Comparison of ENCODE assay signal across 22 cellular contexts in genomic region chr14:80606347-80606772, GRCh38.
DNase-seq lines count a peak whose midpoint lies in the region; ATAC-seq and TF ChIP-seq lines count a peak whose summit lies in the region.
"Had no signal": no experiment of that assay in that cellular context is flagged by ENCODE, and none has a peak within 500 bp of the region (broad histone marks: within the 10 kb centered on the region; RNA-seq: fewer than 3 reads in every experiment).

No MANE protein-coding gene starts in this region.

- DNase-seq in LNCaP clone FGC (ENCODE audit: low read depth) = peak; percentile 68
- DNase-seq in heart left ventricle = no peak
- DNase-seq in sciatic nerve (ENCODE audit: low spot score) = no peak
- DNase-seq in glutamatergic neuron = no peak
- DNase-seq in Karpas-422 = no peak
- no peak for DNase-seq in testis
- DNase-seq: activated CD4-positive, alpha-beta T cell treated with anti-CD3 and anti-CD28 coated beads for 36 hours; activated CD8-positive, alpha-beta memory T cell treated with anti-CD3 and anti-CD28 coated beads, Interleukin-2, amount 10 ng/mL, durations not matched to agents 7 days and 5 days; activated naive CD4-positive, alpha-beta T cell treated with anti-CD3 and anti-CD28 coated beads, Interleukin-2, amount 10 ng/mL, durations not matched to agents 7 days and 5 days; anterior cingulate cortex; CD4-positive, CD25-positive, alpha-beta regulatory T cell; DMS 273 treated with DMSO at 0.1 percent for 48 hours; GOT3; left colon; naive thymus-derived CD8-positive, alpha-beta T cell; NCI-H1436; NCI-H510A; pancreas; substantia nigra; uterus had no signal

- TF ChIP-seq CTCF in LNCaP clone FGC (IDR thresholded peaks at IDR 0.05; ENCODE audit: control insufficient read depth, extremely low read depth, insufficient read depth) = no peak
- no peak for TF ChIP-seq CTCF in VCaP (conservative IDR thresholded peaks at IDR 0.05)
- TF ChIP-seq CTCF in heart left ventricle (IDR thresholded peaks at IDR 0.05) = no peak
- no peak for TF ChIP-seq CTCF in glutamatergic neuron (IDR thresholded peaks at IDR 0.05; ENCODE audit: partially characterized antibody, unreplicated experiment)
- TF ChIP-seq CTCF in testis (IDR thresholded peaks at IDR 0.05) = no peak

- TF ChIP-seq POLR2A in heart left ventricle (IDR thresholded peaks at IDR 0.05) = no peak
- no peak for TF ChIP-seq POLR2A in testis (IDR thresholded peaks at IDR 0.05)

- H3K4me3 Mint-ChIP-seq in glutamatergic neuron (ENCODE audit: unreplicated experiment) = no peak overlapping the region
- H3K4me3 Mint-ChIP-seq: activated CD4-positive, alpha-beta T cell treated with anti-CD3 and anti-CD28 coated beads for 36 hours; activated CD8-positive, alpha-beta memory T cell treated with anti-CD3 and anti-CD28 coated beads, Interleukin-2, amount 10 ng/mL, durations not matched to agents 7 days and 5 days; activated naive CD4-positive, alpha-beta T cell treated with anti-CD3 and anti-CD28 coated beads, Interleukin-2, amount 10 ng/mL, durations not matched to agents 7 days and 5 days; CD4-positive, CD25-positive, alpha-beta regulatory T cell; central memory CD8-positive, alpha-beta T cell; naive thymus-derived CD8-positive, alpha-beta T cell had no signal

- H3K4me1 ChIP-seq in heart left ventricle = peaks cover 0 to 4% (median 3%) of the 10 kb centered on the region in 12 donors
- H3K4me1 ChIP-seq in Karpas-422 (ENCODE audit: low read length) = no peaks in the 10 kb centered on the region; the same call in 1 of the 2 replicates
- peaks cover 24% of the 10 kb centered on the region for H3K4me1 ChIP-seq in testis
- H3K4me1 ChIP-seq: uterus had no signal

- H3K27ac ChIP-seq in VCaP = peak overlapping the region; percentile 47
- peak overlapping the region in 8 of 12 donors; percentile 14 to 79 (median 34) for H3K27ac ChIP-seq in heart left ventricle
- no peak overlapping the region for H3K27ac ChIP-seq in Karpas-422 (ENCODE audit: low read length)
- H3K27ac ChIP-seq in testis = peak overlapping the region in 1 of 2 donors; percentile 76
- H3K27ac ChIP-seq: pancreas, uterus had no signal

- no peak overlapping the region for H3K27ac Mint-ChIP-seq in glutamatergic neuron (ENCODE audit: unreplicated experiment)
- H3K27ac Mint-ChIP-seq: activated CD4-positive, alpha-beta T cell treated with anti-CD3 and anti-CD28 coated beads for 36 hours; activated CD8-positive, alpha-beta memory T cell treated with anti-CD3 and anti-CD28 coated beads, Interleukin-2, amount 10 ng/mL, durations not matched to agents 7 days and 5 days; activated naive CD4-positive, alpha-beta T cell treated with anti-CD3 and anti-CD28 coated beads, Interleukin-2, amount 10 ng/mL, durations not matched to agents 7 days and 5 days; CD4-positive, CD25-positive, alpha-beta regulatory T cell; naive thymus-derived CD8-positive, alpha-beta T cell had no signal

- H3K4me1 Mint-ChIP-seq in glutamatergic neuron (ENCODE audit: low read depth, unreplicated experiment) = peaks cover 10% of the 10 kb centered on the region
- H3K4me1 Mint-ChIP-seq: activated CD4-positive, alpha-beta T cell treated with anti-CD3 and anti-CD28 coated beads for 36 hours; activated CD8-positive, alpha-beta memory T cell treated with anti-CD3 and anti-CD28 coated beads, Interleukin-2, amount 10 ng/mL, durations not matched to agents 7 days and 5 days; activated naive CD4-positive, alpha-beta T cell treated with anti-CD3 and anti-CD28 coated beads, Interleukin-2, amount 10 ng/mL, durations not matched to agents 7 days and 5 days; central memory CD8-positive, alpha-beta T cell; naive thymus-derived CD8-positive, alpha-beta T cell had no signal

- H3K4me2 ChIP-seq in Karpas-422 (ENCODE audit: low read depth, low read length, poor library complexity, severe bottlenecking) = no peak overlapping the region

- no peaks in the 10 kb centered on the region for H3K79me2 ChIP-seq in Karpas-422 (ENCODE audit: low read length)

- H2AFZ ChIP-seq in Karpas-422 (ENCODE audit: low read length) = no peak overlapping the region

- H3K27me3 Mint-ChIP-seq in glutamatergic neuron (ENCODE audit: unreplicated experiment) = no peaks in the 10 kb centered on the region
- H3K27me3 Mint-ChIP-seq: activated CD4-positive, alpha-beta T cell treated with anti-CD3 and anti-CD28 coated beads for 36 hours; activated CD8-positive, alpha-beta memory T cell treated with anti-CD3 and anti-CD28 coated beads, Interleukin-2, amount 10 ng/mL, durations not matched to agents 7 days and 5 days; activated naive CD4-positive, alpha-beta T cell treated with anti-CD3 and anti-CD28 coated beads, Interleukin-2, amount 10 ng/mL, durations not matched to agents 7 days and 5 days; CD4-positive, CD25-positive, alpha-beta regulatory T cell; central memory CD8-positive, alpha-beta T cell; naive thymus-derived CD8-positive, alpha-beta T cell had no signal

- ATAC-seq in heart left ventricle (peak; percentile 54 to 79 (median 70)), sciatic nerve (peak; percentile 90)
- ATAC-seq: activated CD4-positive, alpha-beta T cell treated with anti-CD3 and anti-CD28 coated beads for 36 hours; activated CD8-positive, alpha-beta memory T cell treated with anti-CD3 and anti-CD28 coated beads, Interleukin-2, amount 10 ng/mL, durations not matched to agents 7 days and 5 days; left colon; naive thymus-derived CD8-positive, alpha-beta T cell had no signal

- no peaks in the 10 kb centered on the region for H4K20me1 ChIP-seq in Karpas-422 (ENCODE audit: insufficient read depth, low read depth, low read length)

- H3K9me2 ChIP-seq in Karpas-422 (replicated peaks; ENCODE audit: insufficient read depth, low read length) = no peaks in the 10 kb centered on the region

- H3K9me3 Mint-ChIP-seq in glutamatergic neuron (ENCODE audit: unreplicated experiment) = no peaks in the 10 kb centered on the region
- H3K9me3 Mint-ChIP-seq: activated naive CD4-positive, alpha-beta T cell treated with anti-CD3 and anti-CD28 coated beads, Interleukin-2, amount 10 ng/mL, durations not matched to agents 7 days and 5 days; central memory CD8-positive, alpha-beta T cell; naive thymus-derived CD8-positive, alpha-beta T cell had no signal

- H3K27me3 ChIP-seq in heart left ventricle (no peaks in the 10 kb centered on the region), Karpas-422 (ENCODE audit: low read length) (no peaks in the 10 kb centered on the region), testis (no peaks in the 10 kb centered on the region)
- H3K27me3 ChIP-seq: pancreas, uterus had no signal

- H3K9ac ChIP-seq in Karpas-422 (ENCODE audit: low read length) = no peak overlapping the region

- H3K9me3 ChIP-seq in heart left ventricle (no peaks in the 10 kb centered on the region), Karpas-422 (ENCODE audit: low read length) (no peaks in the 10 kb centered on the region), testis (no peaks in the 10 kb centered on the region)
- H3K9me3 ChIP-seq: pancreas, uterus had no signal

- no peak overlapping the region for H3K4me3 ChIP-seq in LNCaP clone FGC (ENCODE audit: low read depth, low read length)
- no peak overlapping the region for H3K4me3 ChIP-seq in heart left ventricle
- no peak overlapping the region for H3K4me3 ChIP-seq in Karpas-422 (ENCODE audit: low read length)
- H3K4me3 ChIP-seq in testis = no peak overlapping the region
- H3K4me3 ChIP-seq: pancreas, uterus had no signal

- H3K36me3 ChIP-seq in heart left ventricle (no peaks in the 10 kb centered on the region), Karpas-422 (ENCODE audit: insufficient read depth, low read length) (no peaks in the 10 kb centered on the region), testis (ENCODE audit: low read depth, missing control alignments) (no peaks in the 10 kb centered on the region)
- H3K36me3 ChIP-seq: pancreas, uterus had no signal

- H3K36me3 Mint-ChIP-seq in glutamatergic neuron (ENCODE audit: unreplicated experiment) = no peaks in the 10 kb centered on the region
- H3K36me3 Mint-ChIP-seq: activated CD8-positive, alpha-beta memory T cell treated with anti-CD3 and anti-CD28 coated beads, Interleukin-2, amount 10 ng/mL, durations not matched to agents 7 days and 5 days; activated naive CD4-positive, alpha-beta T cell treated with anti-CD3 and anti-CD28 coated beads, Interleukin-2, amount 10 ng/mL, durations not matched to agents 7 days and 5 days; CD4-positive, CD25-positive, alpha-beta regulatory T cell; naive thymus-derived CD8-positive, alpha-beta T cell had no signal

- intact Hi-C loops in heart left ventricle (cut with DNase I) (no loop called here), sciatic nerve (cut with DNase I) (no loop called here), testis (cut with DNase I; ENCODE audit: low total_unique reads) (no loop called here)
